ENCODE assay signal across 11 cellular contexts in the genomic region with DNA sequence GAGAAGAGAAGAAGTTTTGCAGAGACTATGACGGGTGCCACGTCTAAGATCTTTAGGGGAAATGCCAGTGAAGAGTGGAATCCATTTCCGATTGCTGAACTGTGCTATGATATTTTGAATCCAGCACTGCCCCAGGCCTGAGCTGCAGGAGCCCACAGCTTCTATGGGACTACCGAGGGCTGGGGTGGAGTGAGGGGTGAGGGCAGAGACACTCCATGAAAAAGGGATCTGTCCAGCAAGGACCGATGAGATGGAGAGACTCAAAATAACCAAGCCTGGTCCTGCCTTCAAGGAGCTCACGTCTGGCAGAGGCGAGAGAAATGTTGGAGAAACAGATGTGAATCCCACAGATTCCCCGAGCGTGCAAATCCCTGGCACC.
A peak's percentile ranks its signal among the peaks of the same experiment; 100 is the strongest.
DNase-seq lines count a peak whose midpoint lies in the region; ATAC-seq and TF ChIP-seq lines count a peak whose summit lies in the region.
"Had no signal": no experiment of that assay in that cellular context is flagged by ENCODE, and none has a peak within 500 bp of the region (broad histone marks: within the 10 kb centered on the region; RNA-seq: fewer than 3 reads in every experiment).

No MANE protein-coding gene starts in this region.

- POLR2A ChIA-PET in HCT116 (lab: Charles Lee), result no interaction called here

- BruUV-seq in HCT116 (replicated peaks; lab: Mats Ljungman, UMichigan), result no TSS peak

- H3K27ac Mint-ChIP-seq in activated naive CD8-positive, alpha-beta T cell treated with anti-CD3 and anti-CD28 coated beads for 36 hours, result peak overlapping the region; percentile 72
- peak overlapping the region; percentile 4 to 86 for H3K27ac Mint-ChIP-seq in stimulated activated naive CD8-positive, alpha-beta T cell treated with anti-CD3 and anti-CD28 coated beads, Interleukin-15, amount 100 ng/mL, for 72 hours
- H3K27ac Mint-ChIP-seq in effector memory CD8-positive, alpha-beta T cell, result no peak overlapping the region
- H3K27ac Mint-ChIP-seq: activated naive CD4-positive, alpha-beta T cell treated with anti-CD3 and anti-CD28 coated beads, Interleukin-2, amount 50 U/mL, for 72 hours had no signal

- peak overlapping the region; percentile 74 for H2AFZ ChIP-seq in HCT116 (ENCODE audit: low read depth, low read length, poor library complexity, severe bottlenecking)

- H3K79me2 ChIP-seq in HCT116 (ENCODE audit: insufficient read depth, low read length), result no peaks in the 10 kb centered on the region

- H3K4me2 ChIP-seq in HCT116 (ENCODE audit: low read length), result peak overlapping the region; percentile 70

- H3K9me3 ChIP-seq in HCT116 (ENCODE audit: control insufficient read depth in 1 of 2, insufficient read depth in 1 of 2, low read depth in 1 of 2, low read length in 2 of 2) (no peaks in the 10 kb centered on the region), iPS-15b (ENCODE audit: control insufficient read depth, insufficient read depth, low read length) (no peaks in the 10 kb centered on the region)
- H3K9me3 ChIP-seq: prostate gland had no signal

- TF ChIP-seq POLR2A in HCT116 (IDR thresholded peaks at IDR 0.05; ENCODE audit: borderline replicate concordance, extremely low read depth, insufficient read depth, insufficient read length), result no peak

- intact Hi-C loops in HCT116 (cut with micrococcal nuclease), result no loop called here

- DNase-seq in HCT116 (ENCODE audit: low read depth, low spot score) (no peak), NCI-H524 treated with DMSO at 0.1 percent for 48 hours (lab: John Stamatoyannopoulos, UW) (no peak), NCI-H510A (lab: John Stamatoyannopoulos, UW) (no peak)
- DNase-seq in activated naive CD8-positive, alpha-beta T cell treated with anti-CD3 and anti-CD28 coated beads for 36 hours, result no peak
- no peak for DNase-seq in stimulated activated naive CD8-positive, alpha-beta T cell treated with anti-CD3 and anti-CD28 coated beads, Interleukin-15, amount 100 ng/mL, for 72 hours
- no peak for DNase-seq in effector memory CD8-positive, alpha-beta T cell
- DNase-seq: NCI-H187 treated with DMSO at 0.1 percent for 48 hours had no signal

- no peak for TF ChIP-seq RAD21 in HCT116 (IDR thresholded peaks at IDR 0.05; ENCODE audit: low read depth)

- H3K9me3 Mint-ChIP-seq in activated naive CD8-positive, alpha-beta T cell treated with anti-CD3 and anti-CD28 coated beads for 36 hours, result no peaks in the 10 kb centered on the region
- H3K9me3 Mint-ChIP-seq in stimulated activated naive CD8-positive, alpha-beta T cell treated with anti-CD3 and anti-CD28 coated beads, Interleukin-15, amount 100 ng/mL, for 72 hours, result no peaks in the 10 kb centered on the region
- no peaks in the 10 kb centered on the region for H3K9me3 Mint-ChIP-seq in effector memory CD8-positive, alpha-beta T cell
- H3K9me3 Mint-ChIP-seq: activated naive CD4-positive, alpha-beta T cell treated with anti-CD3 and anti-CD28 coated beads, Interleukin-2, amount 50 U/mL, for 72 hours had no signal

- H3K27me3 Mint-ChIP-seq in activated naive CD8-positive, alpha-beta T cell treated with anti-CD3 and anti-CD28 coated beads for 36 hours, result no peaks in the 10 kb centered on the region
- H3K27me3 Mint-ChIP-seq in stimulated activated naive CD8-positive, alpha-beta T cell treated with anti-CD3 and anti-CD28 coated beads, Interleukin-15, amount 100 ng/mL, for 72 hours, result no peaks in the 10 kb centered on the region
- peaks cover 31 to 57% of the 10 kb centered on the region in 2 donors for H3K27me3 Mint-ChIP-seq in effector memory CD8-positive, alpha-beta T cell

- peak overlapping the region; percentile 60 for H3K4me3 Mint-ChIP-seq in activated naive CD8-positive, alpha-beta T cell treated with anti-CD3 and anti-CD28 coated beads for 36 hours
- peak overlapping the region; percentile 51 to 52 for H3K4me3 Mint-ChIP-seq in stimulated activated naive CD8-positive, alpha-beta T cell treated with anti-CD3 and anti-CD28 coated beads, Interleukin-15, amount 100 ng/mL, for 72 hours
- peak overlapping the region in 1 of 2 donors; percentile 41 for H3K4me3 Mint-ChIP-seq in effector memory CD8-positive, alpha-beta T cell

- H3K4me3 ChIP-seq in HCT116 (replicated peaks in 1 of 2; ENCODE audit: low read depth in 1 of 2, low read length in 2 of 2), result peak overlapping the region in 1 of 2 experiments; percentile 45; a peak in 3 of 4 replicates
- H3K4me3 ChIP-seq in iPS-15b (ENCODE audit: low read depth, low read length), result peak overlapping the region; percentile 61

- CTCF ChIA-PET in HCT116 (lab: Charles Lee), result no interaction called here

- H3K4me1 Mint-ChIP-seq in activated naive CD8-positive, alpha-beta T cell treated with anti-CD3 and anti-CD28 coated beads for 36 hours, result peaks cover 24% of the 10 kb centered on the region
- H3K4me1 Mint-ChIP-seq in stimulated activated naive CD8-positive, alpha-beta T cell treated with anti-CD3 and anti-CD28 coated beads, Interleukin-15, amount 100 ng/mL, for 72 hours, result peaks cover 40% of the 10 kb centered on the region
- H3K4me1 Mint-ChIP-seq in effector memory CD8-positive, alpha-beta T cell (ENCODE audit: low read depth in 2 of 2), result peaks cover 0 to 7% of the 10 kb centered on the region in 2 donors

- H3K9ac ChIP-seq in HCT116 (ENCODE audit: low read length) (peak overlapping the region; percentile 39), iPS-15b (ENCODE audit: low read depth, low read length) (no peak overlapping the region)

- no peaks in the 10 kb centered on the region for H3K27me3 ChIP-seq in HCT116 (ENCODE audit: insufficient read depth, low read length)
- H3K27me3 ChIP-seq in iPS-15b (ENCODE audit: control insufficient read depth, insufficient read depth, low read length), result peaks cover 8% of the 10 kb centered on the region

- H3K9me2 ChIP-seq in HCT116 (ENCODE audit: insufficient read depth), result no peaks in the 10 kb centered on the region

- H3K36me3 ChIP-seq in HCT116 (ENCODE audit: control insufficient read depth in 1 of 2, insufficient read depth in 2 of 2, low read length in 2 of 2), result no peaks in the 10 kb centered on the region
- no peaks in the 10 kb centered on the region for H3K36me3 ChIP-seq in iPS-15b (ENCODE audit: control insufficient read depth, insufficient read depth, low read length)
- H3K36me3 ChIP-seq: prostate gland had no signal

- no peaks in the 10 kb centered on the region for H3K36me3 Mint-ChIP-seq in activated naive CD8-positive, alpha-beta T cell treated with anti-CD3 and anti-CD28 coated beads for 36 hours
- H3K36me3 Mint-ChIP-seq in effector memory CD8-positive, alpha-beta T cell (ENCODE audit: insufficient read depth), result no peaks in the 10 kb centered on the region
- H3K36me3 Mint-ChIP-seq: activated naive CD4-positive, alpha-beta T cell treated with anti-CD3 and anti-CD28 coated beads, Interleukin-2, amount 50 U/mL, for 72 hours had no signal

- RAD21 ChIA-PET in HCT116 (lab: Charles Lee; ENCODE audit: low non-redundant PET in 1 of 2, low total read pairs in 2 of 2, uncharacterized antibody in 2 of 2, unreplicated experiment in 2 of 2), result no interaction called here

- peaks cover 11 to 20% of the 10 kb centered on the region in 2 experiments; a peak in 3 of 4 replicates for H3K4me1 ChIP-seq in HCT116 (ENCODE audit: control insufficient read depth in 1 of 2, insufficient read depth in 2 of 2, low read length in 2 of 2)
- peaks cover 6% of the 10 kb centered on the region for H3K4me1 ChIP-seq in iPS-15b (ENCODE audit: control insufficient read depth, insufficient read depth, low read length)

- H4K20me1 ChIP-seq in HCT116 (ENCODE audit: insufficient read depth), result no peaks in the 10 kb centered on the region

- no peak overlapping the region; the same call in 1 of the 2 replicates for H3K27ac ChIP-seq in HCT116 (ENCODE audit: low read depth, low read length)

- TF ChIP-seq CTCF in HCT116 (IDR thresholded peaks at IDR 0.05 in 2 of 3, conservative IDR thresholded peaks at IDR 0.05 in 1 of 3; ENCODE audit: borderline replicate concordance in 1 of 3, insufficient read depth in 1 of 3, low read depth in 2 of 3, low read length in 2 of 3), result no peak

- ATAC-seq in HCT116, result peak; percentile 48
- peak; percentile 13 for ATAC-seq in stimulated activated naive CD8-positive, alpha-beta T cell treated with anti-CD3 and anti-CD28 coated beads, Interleukin-15, amount 100 ng/mL, for 72 hours
- ATAC-seq in activated CD4-positive, CD25-positive, alpha-beta regulatory T cell treated with anti-CD3 and anti-CD28 coated beads, Interleukin-2, amount 50 U/mL, for 24 hours, result no peak
- no peak for ATAC-seq in effector memory CD8-positive, alpha-beta T cell (replicated peaks)

TF ChIP-seq in HCT116, 20 proteins besides CTCF, POLR2A, EP300 and RAD21 (continues in another document):
- no peak for TF ChIP-seq TCF7L2 (IDR thresholded peaks at IDR 0.05; ENCODE audit: borderline replicate concordance, extremely low read depth, insufficient read depth, insufficient read length)
- TF ChIP-seq EZH2phosphoT487 (IDR thresholded peaks at IDR 0.05; ENCODE audit: borderline replicate concordance), result no peak
- TF ChIP-seq, protein P1, sequence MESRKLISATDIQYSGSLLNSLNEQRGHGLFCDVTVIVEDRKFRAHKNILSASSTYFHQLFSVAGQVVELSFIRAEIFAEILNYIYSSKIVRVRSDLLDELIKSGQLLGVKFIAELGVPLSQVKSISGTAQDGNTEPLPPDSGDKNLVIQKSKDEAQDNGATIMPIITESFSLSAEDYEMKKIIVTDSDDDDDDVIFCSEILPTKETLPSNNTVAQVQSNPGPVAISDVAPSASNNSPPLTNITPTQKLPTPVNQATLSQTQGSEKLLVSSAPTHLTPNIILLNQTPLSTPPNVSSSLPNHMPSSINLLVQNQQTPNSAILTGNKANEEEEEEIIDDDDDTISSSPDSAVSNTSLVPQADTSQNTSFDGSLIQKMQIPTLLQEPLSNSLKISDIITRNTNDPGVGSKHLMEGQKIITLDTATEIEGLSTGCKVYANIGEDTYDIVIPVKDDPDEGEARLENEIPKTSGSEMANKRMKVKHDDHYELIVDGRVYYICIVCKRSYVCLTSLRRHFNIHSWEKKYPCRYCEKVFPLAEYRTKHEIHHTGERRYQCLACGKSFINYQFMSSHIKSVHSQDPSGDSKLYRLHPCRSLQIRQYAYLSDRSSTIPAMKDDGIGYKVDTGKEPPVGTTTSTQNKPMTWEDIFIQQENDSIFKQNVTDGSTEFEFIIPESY (IDR thresholded peaks at IDR 0.05; ENCODE audit: extremely low read depth, insufficient replicate concordance, low read length), result no peak
- no peak for TF ChIP-seq SIN3A (IDR thresholded peaks at IDR 0.05; ENCODE audit: low read depth)
- TF ChIP-seq EZH2 (IDR thresholded peaks at IDR 0.05), result no peak
- no peak for TF ChIP-seq FOSL1 (IDR thresholded peaks at IDR 0.05; ENCODE audit: low read depth)
- no peak for TF ChIP-seq JUND (IDR thresholded peaks at IDR 0.05)
- no peak for TF ChIP-seq EGR1 (IDR thresholded peaks at IDR 0.05; ENCODE audit: low read depth)
- no peak for TF ChIP-seq ELF1 (IDR thresholded peaks at IDR 0.05; ENCODE audit: borderline replicate concordance, low read depth)
- TF ChIP-seq POLR2AphosphoS5 (IDR thresholded peaks at IDR 0.05; ENCODE audit: low read depth, low read length), result no peak
- no peak for TF ChIP-seq ZFX (IDR thresholded peaks at IDR 0.05)
- no peak for TF ChIP-seq CBX3 (IDR thresholded peaks at IDR 0.05; ENCODE audit: low read depth)
- no peak for TF ChIP-seq YY1 (IDR thresholded peaks at IDR 0.05; ENCODE audit: extremely low read depth, insufficient replicate concordance, low read depth, low read length)

Comparison
In these comparisons a context has a peak if more than half of its experiments do, and no peak if none do; other contexts are left out.
1. ATAC-seq: peak in HCT116 (single experiment) and stimulated activated naive CD8-positive, alpha-beta T cell treated with anti-CD3 and anti-CD28 coated beads, Interleukin-15, amount 100 ng/mL, for 72 hours (single experiment); none in activated CD4-positive, CD25-positive, alpha-beta regulatory T cell treated with anti-CD3 and anti-CD28 coated beads, Interleukin-2, amount 50 U/mL, for 24 hours (0 of 2) and effector memory CD8-positive, alpha-beta T cell (single experiment).
2. H3K27ac Mint-ChIP-seq: peak in activated naive CD8-positive, alpha-beta T cell treated with anti-CD3 and anti-CD28 coated beads for 36 hours (single experiment) and stimulated activated naive CD8-positive, alpha-beta T cell treated with anti-CD3 and anti-CD28 coated beads, Interleukin-15, amount 100 ng/mL, for 72 hours (2 of 2); none in effector memory CD8-positive, alpha-beta T cell (0 of 2).